Comparison of ENCODE assay signal across 8 cellular contexts in the genomic region with DNA sequence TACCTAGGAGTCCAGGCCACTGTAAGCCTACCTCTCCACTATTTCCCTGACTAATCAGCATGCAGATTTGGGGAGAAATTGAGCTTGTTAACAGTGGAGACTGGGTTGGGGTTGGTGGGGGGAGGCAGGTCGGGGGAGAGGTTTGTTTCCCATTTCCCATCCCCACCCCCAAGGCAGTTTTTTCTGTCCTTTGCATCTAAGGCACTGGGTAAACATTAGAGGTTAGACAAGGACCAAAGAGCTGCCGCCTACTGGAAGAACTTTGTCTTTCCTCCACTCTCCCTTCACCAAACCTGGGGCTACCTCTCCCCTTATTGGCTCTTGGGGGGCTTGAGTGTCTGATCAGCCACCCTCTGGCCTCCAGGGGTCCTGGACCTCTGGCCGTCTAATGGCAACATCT. TPM values are rescaled to one million over a fixed set of nuclear protein-coding genes. Genes with fewer than 3 reads are reported as not detected.
A peak's percentile ranks its signal among the peaks of the same experiment; 100 is the strongest.
DNase-seq lines count a peak whose midpoint lies in the region; ATAC-seq and TF ChIP-seq lines count a peak whose summit lies in the region.

No MANE protein-coding gene starts in this region.

- H3K4me1 ChIP-seq in mucosa of rectum (ENCODE audit: control insufficient read depth in 2 of 2, insufficient read depth in 2 of 2, low read length in 2 of 2): peaks cover 66 to 76% of the 10 kb centered on the region in 2 donors

- no peaks in the 10 kb centered on the region for H3K27me3 ChIP-seq in mucosa of rectum (ENCODE audit: control insufficient read depth in 2 of 2, insufficient read depth in 2 of 2, low read length in 2 of 2)

- peak overlapping the region; percentile 75 to 87 for H3K9ac ChIP-seq in mucosa of rectum (ENCODE audit: low read depth in 1 of 2, low read length in 2 of 2)

- peaks cover 90% of the 10 kb centered on the region for H3K4me1 Mint-ChIP-seq in Calu3 (ENCODE audit: low read depth, unreplicated experiment)
- peaks cover 88% of the 10 kb centered on the region for H3K4me1 Mint-ChIP-seq in activated T-cell treated with anti-CD3 and anti-CD28 coated beads, Interleukin-2, amount 50 U/mL, for 72 hours (ENCODE audit: low read depth)

- no peaks in the 10 kb centered on the region for H3K36me3 ChIP-seq in mucosa of rectum (ENCODE audit: control insufficient read depth in 2 of 2, insufficient read depth in 2 of 2, low read length in 2 of 2)

- no peaks in the 10 kb centered on the region for H3K9me3 ChIP-seq in mucosa of rectum (ENCODE audit: control insufficient read depth in 2 of 2, low read length in 2 of 2)

- ATAC-seq in activated T-cell treated with anti-CD3 and anti-CD28 coated beads, Interleukin-2, amount 50 U/mL, for 72 hours (replicated peaks in 1 of 2): no peak
- ATAC-seq in GM18519 (IDR thresholded peaks at IDR 0.05; ENCODE audit: low FRiP score, unreplicated experiment) (no peak), GM18909 (IDR thresholded peaks at IDR 0.05; ENCODE audit: poor library complexity, unreplicated experiment) (no peak)

- peak overlapping the region; percentile 98 for H3K27ac Mint-ChIP-seq in Calu3 (ENCODE audit: unreplicated experiment)
- H3K27ac Mint-ChIP-seq in activated T-cell treated with anti-CD3 and anti-CD28 coated beads, Interleukin-2, amount 50 U/mL, for 72 hours: peak overlapping the region; percentile 72

- intact Hi-C loops in Calu3 (cut with micrococcal nuclease; ENCODE audit: unreplicated experiment): no loop called here

- BruUV-seq in Calu3 (replicated peaks; lab: Mats Ljungman, UMichigan): no TSS peak

- TF ChIP-seq CTCF in Calu3 (IDR thresholded peaks at IDR 0.05; ENCODE audit: unreplicated experiment): peak; percentile 40

- H3K36me3 Mint-ChIP-seq in Calu3 (ENCODE audit: insufficient read depth, unreplicated experiment): peaks cover 79% of the 10 kb centered on the region
- H3K36me3 Mint-ChIP-seq in activated T-cell treated with anti-CD3 and anti-CD28 coated beads, Interleukin-2, amount 50 U/mL, for 72 hours (ENCODE audit: insufficient read depth in 2 of 2): peaks cover 20 to 24% of the 10 kb centered on the region in 2 donors

- H3K27ac ChIP-seq in mucosa of rectum (ENCODE audit: low read depth in 2 of 2, low read length in 2 of 2): peak overlapping the region; percentile 91 to 92

- peak overlapping the region; percentile 77 for H3K4me3 Mint-ChIP-seq in Calu3 (ENCODE audit: low read depth, unreplicated experiment)
- H3K4me3 Mint-ChIP-seq in activated T-cell treated with anti-CD3 and anti-CD28 coated beads, Interleukin-2, amount 50 U/mL, for 72 hours: peak overlapping the region; percentile 74 to 94

- peaks cover 2% of the 10 kb centered on the region for H3K9me3 Mint-ChIP-seq in Calu3 (ENCODE audit: low read depth, unreplicated experiment)
- H3K9me3 Mint-ChIP-seq in activated T-cell treated with anti-CD3 and anti-CD28 coated beads, Interleukin-2, amount 50 U/mL, for 72 hours: peaks cover 0 to 3% of the 10 kb centered on the region in 2 donors

- CTCF ChIA-PET in Calu3 (lab: Charles Lee): interaction anchor here (1.3 to 3.9 kb wide), 3 partner anchors 10 to 35 kb away, joined by 4 to 27 read pairs (median 7); no protein-coding TSS in a partner anchor

- peak overlapping the region; percentile 71 for H3K4me3 ChIP-seq in mucosa of rectum (ENCODE audit: low read length in 2 of 2)

- DNase-seq in Calu3 (peak; percentile 59), KG1 (lab: John Stamatoyannopoulos, UW) (peak; percentile 54), DMS114 treated with DMSO at 0.1 percent for 48 hours (lab: John Stamatoyannopoulos, UW; ENCODE audit: unreplicated experiment) (no peak), HT-29 (ENCODE audit: low spot score) (no peak)
- no peak for DNase-seq in activated T-cell treated with anti-CD3 and anti-CD28 coated beads, Interleukin-2, amount 50 U/mL, for 72 hours

- no peaks in the 10 kb centered on the region for H3K27me3 Mint-ChIP-seq in Calu3 (ENCODE audit: unreplicated experiment)
- H3K27me3 Mint-ChIP-seq in activated T-cell treated with anti-CD3 and anti-CD28 coated beads, Interleukin-2, amount 50 U/mL, for 72 hours (ENCODE audit: low read depth): no peaks in the 10 kb centered on the region

RNA-seq across cellular contexts. Expression of a gene that starts 1.0 kb away (rescaled TPM):
- total RNA-seq in Calu3 (2022): 147 and 152 TPM in 2 replicates
- 100 to 1,000 TPM in 1 of 2 donors, 10 to 100 TPM in 1; 91.6 to 118 TPM for total RNA-seq in activated T-cell treated with anti-CD3 and anti-CD28 coated beads, Interleukin-2, amount 50 U/mL, for 72 hours
- total RNA-seq in HT-29 (2014; rRNA removed; shearing (Covaris generic)): 0.44 TPM in 1 of 2 replicates, not detected in the other

RNA-seq across cellular contexts. Expression of a gene that starts 22.4 kb away (rescaled TPM):
- 5.0 and 6.4 TPM in 2 replicates for total RNA-seq in Calu3 (2022)
- total RNA-seq in activated T-cell treated with anti-CD3 and anti-CD28 coated beads, Interleukin-2, amount 50 U/mL, for 72 hours: 1 to 10 TPM in 1 of 2 donors, under 1 TPM in 1; 0.21 to 1.1 TPM
- total RNA-seq in HT-29 (2014; rRNA removed; shearing (Covaris generic)): 0.05 and 0.23 TPM in 2 replicates

RNA-seq across cellular contexts. Expression of a gene that starts 25.1 kb away (rescaled TPM):
- 69.1 and 85.5 TPM in 2 replicates for total RNA-seq in Calu3 (2022)
- total RNA-seq in activated T-cell treated with anti-CD3 and anti-CD28 coated beads, Interleukin-2, amount 50 U/mL, for 72 hours: 10 to 100 TPM; 85.3 to 96.4 TPM
- total RNA-seq in HT-29 (2014; rRNA removed; shearing (Covaris generic)): 89.4 and 99.7 TPM in 2 replicates

RNA-seq across cellular contexts. Expression of a gene that starts 47.3 kb away (rescaled TPM):
- total RNA-seq in Calu3 (2022): 12.9 and 13.9 TPM in 2 replicates
- total RNA-seq in activated T-cell treated with anti-CD3 and anti-CD28 coated beads, Interleukin-2, amount 50 U/mL, for 72 hours: 1 to 10 TPM; 6.9 to 7.3 TPM
- total RNA-seq in HT-29 (2014; rRNA removed; shearing (Covaris generic)): 5.1 and 10.9 TPM in 2 replicates

Comparison
In these comparisons a context has a peak if more than half of its experiments do, and no peak if none do; other contexts are left out.
1. DNase-seq: peak in Calu3 (single experiment) and KG1 (single experiment); none in activated T-cell treated with anti-CD3 and anti-CD28 coated beads, Interleukin-2, amount 50 U/mL, for 72 hours (0 of 2), DMS114 treated with DMSO at 0.1 percent for 48 hours (single experiment) and HT-29 (single experiment).
2. RNA of a gene that starts 1.0 kb away (total RNA-seq): 147 to 152 TPM in Calu3 and 91.6 to 118 TPM in activated T-cell treated with anti-CD3 and anti-CD28 coated beads, Interleukin-2, amount 50 U/mL, for 72 hours; 0.44 TPM in HT-29; every median in the first group is over 10 times any median in the second.